Comparison of ENCODE assay signal across 13 cellular contexts in genomic region chr11:122711831-122712378, GRCh38. TPM values are rescaled to one million over a fixed set of nuclear protein-coding genes. Genes with fewer than 3 reads are reported as not detected.
DNase-seq lines count a peak whose midpoint lies in the region; ATAC-seq, FAIRE-seq and TF ChIP-seq lines count a peak whose summit lies in the region.
"Had no signal": no experiment of that assay in that cellular context is flagged by ENCODE, and none has a peak within 500 bp of the region (broad histone marks: within the 10 kb centered on the region; RNA-seq: fewer than 3 reads in every experiment).

No MANE protein-coding gene starts in this region.

- H3K4me1 ChIP-seq in A549 (peaks cover 54% of the 10 kb centered on the region), HEK293 (ENCODE audit: control insufficient read depth, insufficient read depth, low read length) (no peaks in the 10 kb centered on the region), uterus (no peaks in the 10 kb centered on the region)

- H3K4me2 ChIP-seq in A549: 0 out of 3 replicates have a peak overlapping the region, but pooled peaks have one; percentile 14

- peak in 1 of 2 experiments; percentile 48; a peak in 3 of 6 replicates for ATAC-seq in A549
- peak; percentile 85 for ATAC-seq in SK-N-SH treated with all-trans-retinoic acid at 6 μM for 48 hours
- ATAC-seq in T-cell (replicated peaks in 1 of 4): no peak
- ATAC-seq: GM12878 had no signal

- H3K4me1 Mint-ChIP-seq in T-cell: peaks cover 50 to 68% (median 54%) of the 10 kb centered on the region in 3 donors

- no peak for TF ChIP-seq RAD21 in A549 (conservative IDR thresholded peaks at IDR 0.05 in 1 of 2, IDR thresholded peaks at IDR 0.05 in 1 of 2)

- peak overlapping the region in 1 of 2 donors; percentile 66 for H3K27ac Mint-ChIP-seq in T-cell
- H3K27ac Mint-ChIP-seq: activated B cell treated with CpG ODN at 0.5 μM for 24 hours had no signal

- H3K4me3 ChIP-seq in A549 (no peak overlapping the region), HEK293 (ENCODE audit: low read depth, low read length) (no peak overlapping the region), fibroblast of the aortic adventitia (ENCODE audit: low read depth, low read length) (no peak overlapping the region), uterus (no peak overlapping the region), dorsolateral prefrontal cortex (no peak overlapping the region)
- H3K4me3 ChIP-seq: GM12878 had no signal

- no peaks in the 10 kb centered on the region for H3K9me3 ChIP-seq in A549
- no peaks in the 10 kb centered on the region for H3K9me3 ChIP-seq in HEK293 (ENCODE audit: control insufficient read depth, insufficient read depth, low read depth, low read length)
- H3K9me3 ChIP-seq in uterus: no peaks in the 10 kb centered on the region

- no peaks in the 10 kb centered on the region for H3K27me3 Mint-ChIP-seq in T-cell
- H3K27me3 Mint-ChIP-seq: activated B cell treated with CpG ODN at 0.5 μM for 24 hours had no signal

- CTCF ChIA-PET in A549 (lab: Yijun Ruan, JAX): interaction anchor here (0.9 to 1.8 kb wide), 6 partner anchors 12 to 82 kb away, joined by 3 to 8 read pairs (median 4); no protein-coding TSS in a partner anchor
- CTCF ChIA-PET in HEK293 (lab: Yijun Ruan, JAX): interaction anchor here (0.8 kb wide), 1 partner anchor 9 kb away, joined by 3 read pairs; no protein-coding TSS in a partner anchor
- CTCF ChIA-PET in T-cell (lab: Charles Lee): interaction anchor here (0.6 to 1.2 kb wide), 6 partner anchors 23 to 823 kb away, joined by 3 to 8 read pairs (median 4); no protein-coding TSS in a partner anchor

- intact Hi-C loops in uterus (cut with DNase I; ENCODE audit: low total_unique reads): no loop called here
- intact Hi-C loops in dorsolateral prefrontal cortex (cut with DNase I): no loop called here

- H3K27ac ChIP-seq in A549 (peak overlapping the region in 1 of 2 experiments; percentile 13; a peak in 1 of 6 replicates), HEK293 (ENCODE audit: extremely low read depth, low read depth, low read length) (no peak overlapping the region), uterus (no peak overlapping the region), dorsolateral prefrontal cortex (peak overlapping the region in 26 of 59 donors; percentile 4 to 70 (median 46))

- no peak for TF ChIP-seq EP300 in A549 (IDR thresholded peaks at IDR 0.05)

- WGBS in A549 (ENCODE audit: missing lambda C conversion rate): 56% methylated on average over 5 of the region's 5 CpGs

- TF ChIP-seq CTCF in A549 (IDR thresholded peaks at IDR 0.05): no peak
- TF ChIP-seq CTCF in HEK293 (tag by site-specific recombination; IDR thresholded peaks at IDR 0.05): peak; percentile 14; the same call in 1 of the 2 replicates
- no peak for TF ChIP-seq CTCF in fibroblast of the aortic adventitia (IDR thresholded peaks at IDR 0.05; ENCODE audit: insufficient read depth, low read length)
- no peak for TF ChIP-seq CTCF in uterus (IDR thresholded peaks at IDR 0.05)
- peak in 1 of 56 donors; percentile 16 for TF ChIP-seq CTCF in dorsolateral prefrontal cortex (IDR thresholded peaks at IDR 0.05 in 54 of 56, conservative IDR thresholded peaks at IDR 0.05 in 2 of 56; ENCODE audit: low read depth in 1 of 56, partially characterized antibody in 56 of 56)

- no peaks in the 10 kb centered on the region for H3K36me3 ChIP-seq in HEK293 (ENCODE audit: control insufficient read depth in 2 of 2, insufficient read depth in 1 of 2, low read length in 2 of 2)
- H3K36me3 ChIP-seq in uterus: no peaks in the 10 kb centered on the region

- POLR2A ChIA-PET in A549 (lab: Yijun Ruan, JAX): interaction anchor here (0.7 kb wide), 1 partner anchor 10 kb away, joined by 3 read pairs; no protein-coding TSS in a partner anchor
- POLR2A ChIA-PET in HEK293 (lab: Yijun Ruan, JAX): no interaction called here
- POLR2A ChIA-PET in T-cell (lab: Charles Lee): interaction anchor here in 1 of 2 donors (0.6 kb wide), 1 partner anchor 20 kb away, joined by 3 read pairs; no protein-coding TSS in a partner anchor

- no peak for FAIRE-seq in A549 (lab: Jason Lieb, UNC)
- FAIRE-seq: GM12878 had no signal

- peaks cover 4% of the 10 kb centered on the region for H3K36me3 Mint-ChIP-seq in T-cell

- no peaks in the 10 kb centered on the region for H3K9me3 Mint-ChIP-seq in T-cell
- H3K9me3 Mint-ChIP-seq: activated B cell treated with CpG ODN at 0.5 μM for 24 hours had no signal

- no peaks in the 10 kb centered on the region for H3K27me3 ChIP-seq in uterus
- no peaks in the 10 kb centered on the region for H3K27me3 ChIP-seq in dorsolateral prefrontal cortex

- TF ChIP-seq POLR2A in A549 (IDR thresholded peaks at IDR 0.05; ENCODE audit: low read length) (no peak), uterus (IDR thresholded peaks at IDR 0.05) (no peak)

- no peak for DNase-seq in A549 (ENCODE audit: low read depth in 1 of 2, low spot score in 1 of 2)
- peak; percentile 56 for DNase-seq in fibroblast of the aortic adventitia (ENCODE audit: low read depth)
- no peak for DNase-seq in uterus
- no peak for DNase-seq in T-cell
- DNase-seq in central memory CD4-positive, alpha-beta T cell: no peak
- DNase-seq in dorsolateral prefrontal cortex: no peak
- DNase-seq: activated B cell treated with CpG ODN at 0.5 μM for 24 hours; activated effector memory CD4-positive, alpha-beta T cell treated with Interleukin-2 at 50 U/mL for 16 hours; AML-193; effector memory CD4-positive, alpha-beta T cell had no signal

- no peak overlapping the region for H3K4me3 Mint-ChIP-seq in T-cell
- H3K4me3 Mint-ChIP-seq: activated B cell treated with CpG ODN at 0.5 μM for 24 hours had no signal

TF ChIP-seq in A549, 52 proteins besides CTCF, POLR2A, EP300 and RAD21 (continues in another document):
- TF ChIP-seq POLR2AphosphoS2 (conservative IDR thresholded peaks at IDR 0.05; ENCODE audit: low read length) (no peak), JUN (IDR thresholded peaks at IDR 0.05) (no peak), HES2 (IDR thresholded peaks at IDR 0.05) (no peak), MAFK (IDR thresholded peaks at IDR 0.05; ENCODE audit: partially characterized antibody) (no peak), ZSCAN20 (CRISPR knock-in tag; IDR thresholded peaks at IDR 0.05) (no peak), KDM1A (IDR thresholded peaks at IDR 0.05; ENCODE audit: low read depth) (no peak), BHLHE40 (IDR thresholded peaks at IDR 0.05; ENCODE audit: low read depth, low read length) (no peak), NPAS2 (CRISPR knock-in tag; IDR thresholded peaks at IDR 0.05; ENCODE audit: borderline replicate concordance) (no peak), FOXS1 (CRISPR knock-in tag; IDR thresholded peaks at IDR 0.05) (no peak), TP53 (CRISPR knock-in tag; IDR thresholded peaks at IDR 0.05) (no peak), HOXB5 (CRISPR knock-in tag; IDR thresholded peaks at IDR 0.05) (no peak)

TF ChIP-seq in HEK293, 187 proteins besides CTCF, POLR2A, EP300 and RAD21 (continues in another document):
- TF ChIP-seq EGR2 (tag by site-specific recombination; IDR thresholded peaks at IDR 0.05; ENCODE audit: low read depth) (no peak), ZNF426 (tag by site-specific recombination; IDR thresholded peaks at IDR 0.05) (no peak), ZNF692 (tag by site-specific recombination; IDR thresholded peaks at IDR 0.05) (no peak), RBAK (tag by site-specific recombination; IDR thresholded peaks at IDR 0.05) (no peak), OVOL3 (tag by site-specific recombination; IDR thresholded peaks at IDR 0.05) (no peak), ZNF830 (tag by site-specific recombination; IDR thresholded peaks at IDR 0.05; ENCODE audit: low read depth) (no peak), HOXD13 (CRISPR knock-in tag; IDR thresholded peaks at IDR 0.05; ENCODE audit: borderline replicate concordance) (no peak)

TF ChIP-seq in SK-N-SH treated with all-trans-retinoic acid at 6 μM for 48 hours, 23 proteins besides CTCF, POLR2A, EP300 and RAD21 (continues in another document):
- TF ChIP-seq SNAI2 (CRISPR knock-in tag; IDR thresholded peaks at IDR 0.05) (0 out of 2 replicates have a peak, but pooled peaks have one; percentile 13), TSHZ2 (CRISPR knock-in tag; IDR thresholded peaks at IDR 0.05) (peak; percentile 84), CSDC2 (CRISPR knock-in tag; IDR thresholded peaks at IDR 0.05) (no peak), GLIS3 (CRISPR knock-in tag; IDR thresholded peaks at IDR 0.05) (no peak; the same call in 1 of the 2 replicates)

RNA-seq across cellular contexts. Expression of gene UBASH3B, which starts 56.4 kb away (rescaled TPM):
- polyA plus RNA-seq in A549 (2011; rRNA removed): 43.0 and 52.2 TPM in 2 replicates
- 22.4 and 29.5 TPM in 2 replicates for polyA plus RNA-seq in A549 (2012; cell fraction: cytosol; rRNA removed)
- 25.3 and 30.1 TPM in 2 replicates for polyA plus RNA-seq in A549 (2012; cell fraction: nucleus; rRNA removed)
- 26.8 to 33.4 TPM (median 32.5 TPM) in 3 replicates for polyA plus RNA-seq in A549 (2017; fragmentation: RNase III; extraction: RNeasy Plus Mini Kit Qiagen cat#74134 plus additional on column Dnase treatment)
- polyA minus RNA-seq in A549 (2011; rRNA and poly(A)+ RNA removed): 215 and 227 TPM in 2 replicates
- total RNA-seq in fibroblast of the aortic adventitia (ENCODE audit: low replicate concordance): 3.5 and 23.2 TPM in 2 replicates
- 1 to 10 TPM in 2 of 4 donors, under 1 TPM in 2; under 0.01 to 5.8 (median 2.0) TPM for total RNA-seq in uterus
- 10 to 100 TPM; 29.7 to 44.0 (median 36.8) TPM for total RNA-seq in T-cell
- 10 to 100 TPM in 119 of 120 experiments, 1 to 10 TPM in 1; 5.9 to 36.7 (median 18.6) TPM for total RNA-seq in dorsolateral prefrontal cortex

Comparison
In these comparisons a context has a peak if more than half of its experiments do, and no peak if none do; other contexts are left out.
1. Of the 5 proteins assayed by ChIP-seq in both HEK293 and A549: peak only in HEK293: CTCF; only in A549: none; in both: none; in neither: 4.